Comparison of ENCODE assay signal across 30 cellular contexts in genomic region chr7:3159445-3159844, GRCh38.
"Had no signal": no experiment of that assay in that cellular context is flagged by ENCODE, and none has a peak within 500 bp of the region (broad histone marks: within the 10 kb centered on the region; RNA-seq: fewer than 3 reads in every experiment).

No MANE protein-coding gene starts in this region.

- H3K27me3 ChIP-seq: breast epithelium, ovary, sigmoid colon, uterus had no signal

- FAIRE-seq: small intestine had no signal

- H3K27ac ChIP-seq: esophagus muscularis mucosa, heart right ventricle, left lung, lower lobe of right lung, psoas muscle, sigmoid colon had no signal

- H3K27ac Mint-ChIP-seq: activated B cell treated with CpG ODN at 0.5 μM for 24 hours; activated CD8-positive, alpha-beta memory T cell treated with anti-CD3 and anti-CD28 coated beads, Interleukin-2, amount 10 ng/mL, durations not matched to agents 7 days and 5 days; activated CD8-positive, alpha-beta T cell treated with anti-CD3 and anti-CD28 coated beads, Interleukin-2, amount 10 ng/mL, durations not matched to agents 7 days and 5 days; activated naive CD8-positive, alpha-beta T cell treated with anti-CD3 and anti-CD28 coated beads, Interleukin-2, amount 50 U/mL, for 24 hours; activated T-helper 2 cell treated with anti-CD3 and anti-CD28 coated beads, Interferon-gamma antibody, Interleukin-2, Interleukin-4, amounts not matched to agents 10 μg/mL and 5 μg/mL and 100 μg/mL, durations not matched to agents 14 hours and 24 hours and 36 hours; dendritic cell treated with granulocyte-macrophage colony-stimulating factor and Interleukin-4, amounts not matched to agents 40 ng/mL and 50 ng/mL, for 4 days; naive B cell; nephron progenitor cell; stimulated activated effector memory CD8-positive, alpha-beta T cell treated with anti-CD3 and anti-CD28 coated beads, Interleukin-12 subunit alpha, Interleukin-12 subunit beta, amount 100 ng/mL, for 72 hours; stimulated activated naive CD8-positive, alpha-beta T cell treated with anti-CD3 and anti-CD28 coated beads, Interleukin-15, Interleukin-2, amounts not matched to agents 100 ng/mL and 50 ng/mL, for 24 hours; T-helper 17 cell; type B pancreatic cell had no signal

- H3K4me3 ChIP-seq: breast epithelium, esophagus muscularis mucosa, heart right ventricle, left lung, lower lobe of right lung, ovary, psoas muscle, sigmoid colon, uterus had no signal

- H3K9me3 Mint-ChIP-seq: activated naive CD4-positive, alpha-beta T cell treated with anti-CD3 and anti-CD28 coated beads, Interleukin-2, amount 50 U/mL, for 24 hours; activated naive CD8-positive, alpha-beta T cell treated with anti-CD3 and anti-CD28 coated beads, Interleukin-2, amount 50 U/mL, for 24 hours; dendritic cell treated with granulocyte-macrophage colony-stimulating factor and Interleukin-4, amounts not matched to agents 40 ng/mL and 50 ng/mL, for 4 days; stimulated activated effector memory CD8-positive, alpha-beta T cell treated with anti-CD3 and anti-CD28 coated beads, Interleukin-12 subunit alpha, Interleukin-12 subunit beta, amount 100 ng/mL, for 72 hours; stimulated activated naive CD8-positive, alpha-beta T cell treated with anti-CD3 and anti-CD28 coated beads, Interleukin-15, Interleukin-2, amounts not matched to agents 100 ng/mL and 50 ng/mL, for 24 hours had no signal

- H3K9me3 ChIP-seq: left lung, lower lobe of right lung, ovary, sigmoid colon, uterus had no signal

- H3K36me3 ChIP-seq: breast epithelium, esophagus muscularis mucosa, heart right ventricle, left lung, lower lobe of right lung, ovary, sigmoid colon, uterus had no signal

- H3K27me3 Mint-ChIP-seq: activated naive CD4-positive, alpha-beta T cell treated with anti-CD3 and anti-CD28 coated beads, Interleukin-2, amount 50 U/mL, for 24 hours; stimulated activated naive CD8-positive, alpha-beta T cell treated with anti-CD3 and anti-CD28 coated beads, Interleukin-15, Interleukin-2, amounts not matched to agents 100 ng/mL and 50 ng/mL, for 24 hours had no signal

- DNase-seq: activated B cell treated with CpG ODN at 0.5 μM for 24 hours; activated CD8-positive, alpha-beta memory T cell treated with anti-CD3 and anti-CD28 coated beads, Interleukin-2, amount 10 ng/mL, durations not matched to agents 7 days and 5 days; activated CD8-positive, alpha-beta T cell treated with anti-CD3 and anti-CD28 coated beads, Interleukin-2, amount 10 ng/mL, durations not matched to agents 7 days and 5 days; activated naive CD8-positive, alpha-beta T cell treated with anti-CD3 and anti-CD28 coated beads, Interleukin-2, amount 50 U/mL, for 24 hours; activated T-cell treated with anti-CD3 and anti-CD28 coated beads, Interleukin-2, amount 50 U/mL, for 48 hours; amygdala; central memory CD4-positive, alpha-beta T cell; effector CD4-positive, alpha-beta T cell; foreskin melanocyte; heart right ventricle; left lung; lower lobe of right lung; naive B cell; nephron progenitor cell; ovary; psoas muscle; sigmoid colon; small intestine; stimulated activated CD4-positive, alpha-beta T cell treated with anti-CD3 and anti-CD28 coated beads, Interleukin-4, amount 100 ng/mL, for 24 hours; T-helper 17 cell; T1000; uterus had no signal

- H3K36me3 Mint-ChIP-seq: activated naive CD4-positive, alpha-beta T cell treated with anti-CD3 and anti-CD28 coated beads, Interleukin-2, amount 50 U/mL, for 24 hours; naive B cell had no signal

- H3K4me1 ChIP-seq: breast epithelium, esophagus muscularis mucosa, left lung, lower lobe of right lung, psoas muscle, sigmoid colon, uterus had no signal

- ATAC-seq: activated CD8-positive, alpha-beta memory T cell treated with anti-CD3 and anti-CD28 coated beads, Interleukin-2, amount 10 ng/mL, durations not matched to agents 7 days and 5 days; activated CD8-positive, alpha-beta T cell treated with anti-CD3 and anti-CD28 coated beads, Interleukin-2, amount 10 ng/mL, durations not matched to agents 7 days and 5 days; activated naive CD8-positive, alpha-beta T cell treated with anti-CD3 and anti-CD28 coated beads, Interleukin-2, amount 50 U/mL, for 24 hours; heart right ventricle; left lung; lower lobe of right lung; psoas muscle; stimulated activated effector memory CD8-positive, alpha-beta T cell treated with anti-CD3 and anti-CD28 coated beads, Interleukin-12 subunit alpha, Interleukin-12 subunit beta, amount 100 ng/mL, for 72 hours; T-helper 17 cell had no signal

- H3K4me3 Mint-ChIP-seq: activated B cell treated with CpG ODN at 0.5 μM for 24 hours; activated CD8-positive, alpha-beta memory T cell treated with anti-CD3 and anti-CD28 coated beads, Interleukin-2, amount 10 ng/mL, durations not matched to agents 7 days and 5 days; activated CD8-positive, alpha-beta T cell treated with anti-CD3 and anti-CD28 coated beads, Interleukin-2, amount 10 ng/mL, durations not matched to agents 7 days and 5 days; activated naive CD4-positive, alpha-beta T cell treated with anti-CD3 and anti-CD28 coated beads, Interleukin-2, amount 50 U/mL, for 24 hours; activated naive CD8-positive, alpha-beta T cell treated with anti-CD3 and anti-CD28 coated beads, Interleukin-2, amount 50 U/mL, for 24 hours; dendritic cell treated with granulocyte-macrophage colony-stimulating factor and Interleukin-4, amounts not matched to agents 40 ng/mL and 50 ng/mL, for 4 days; nephron progenitor cell; stimulated activated effector memory CD8-positive, alpha-beta T cell treated with anti-CD3 and anti-CD28 coated beads, Interleukin-12 subunit alpha, Interleukin-12 subunit beta, amount 100 ng/mL, for 72 hours; stimulated activated naive CD8-positive, alpha-beta T cell treated with anti-CD3 and anti-CD28 coated beads, Interleukin-15, Interleukin-2, amounts not matched to agents 100 ng/mL and 50 ng/mL, for 24 hours; T-helper 17 cell; type B pancreatic cell had no signal
